11 cellular contexts compared by ENCODE assay signal in genomic region chr18:79275992-79276391, GRCh38.
DNase-seq lines count a peak whose midpoint lies in the region; ATAC-seq and TF ChIP-seq lines count a peak whose summit lies in the region.
"Had no signal": no experiment of that assay in that cellular context is flagged by ENCODE, and none has a peak within 500 bp of the region (broad histone marks: within the 10 kb centered on the region; RNA-seq: fewer than 3 reads in every experiment).

No MANE protein-coding gene starts in this region.

- H3K36me3 Mint-ChIP-seq in activated T-helper 17 cell treated with anti-CD3 and anti-CD28 coated beads, Interleukin-2, amount 50 U/mL, for 72 hours (ENCODE audit: low read depth), result peaks cover 51% of the 10 kb centered on the region
- H3K36me3 Mint-ChIP-seq in CD4-positive, alpha-beta T cell (ENCODE audit: low read depth), result peaks cover 89% of the 10 kb centered on the region

- no peaks in the 10 kb centered on the region for H3K27me3 Mint-ChIP-seq in activated T-helper 17 cell treated with anti-CD3 and anti-CD28 coated beads, Interleukin-2, amount 50 U/mL, for 72 hours
- no peaks in the 10 kb centered on the region for H3K27me3 Mint-ChIP-seq in CD4-positive, alpha-beta T cell

- no peaks in the 10 kb centered on the region for H3K27me3 ChIP-seq in CD4-positive, alpha-beta T cell (ENCODE audit: control insufficient read depth, insufficient read depth, low read length)
- H3K27me3 ChIP-seq in right atrium auricular region, result no peaks in the 10 kb centered on the region

- H3K4me1 ChIP-seq in right atrium auricular region, result no peaks in the 10 kb centered on the region

- H3K4me3 ChIP-seq in right atrium auricular region, result no peak overlapping the region

- no peaks in the 10 kb centered on the region for H3K9me3 ChIP-seq in CD4-positive, alpha-beta T cell (ENCODE audit: control insufficient read depth, low read length)
- no peaks in the 10 kb centered on the region for H3K9me3 ChIP-seq in right atrium auricular region

- DNase-seq in GDM1 (lab: John Stamatoyannopoulos, UW), result peak; percentile 41
- DNase-seq in HCEC 1CT, result no peak
- DNase-seq in CD4-positive, alpha-beta T cell, result no peak
- DNase-seq in right atrium auricular region (ENCODE audit: low spot score), result no peak
- DNase-seq in NCI-H345 treated with DMSO at 0.1 percent for 48 hours (lab: John Stamatoyannopoulos, UW; ENCODE audit: unreplicated experiment), result no peak
- DNase-seq: SHP77 treated with DMSO at 0.1 percent for 48 hours had no signal

- H3K36me3 ChIP-seq in right atrium auricular region, result peaks cover 5% of the 10 kb centered on the region

- peak overlapping the region; percentile 65 for H3K27ac Mint-ChIP-seq in activated T-helper 17 cell treated with anti-CD3 and anti-CD28 coated beads, Interleukin-2, amount 50 U/mL, for 72 hours
- H3K27ac Mint-ChIP-seq in CD4-positive, alpha-beta T cell, result no peak overlapping the region

- H3K9me3 Mint-ChIP-seq in activated T-helper 17 cell treated with anti-CD3 and anti-CD28 coated beads, Interleukin-2, amount 50 U/mL, for 72 hours, result no peaks in the 10 kb centered on the region
- no peaks in the 10 kb centered on the region for H3K9me3 Mint-ChIP-seq in CD4-positive, alpha-beta T cell
- H3K9me3 Mint-ChIP-seq: activated T-cell treated with anti-CD3 and anti-CD28 coated beads, Interleukin-2, amount 50 U/mL, for 72 hours had no signal

- ATAC-seq in GM19351 (IDR thresholded peaks at IDR 0.05; ENCODE audit: unreplicated experiment) (peak; percentile 84), HG03039 (IDR thresholded peaks at IDR 0.05; ENCODE audit: unreplicated experiment) (peak; percentile 81)
- peak; percentile 52 for ATAC-seq in activated T-helper 17 cell treated with anti-CD3 and anti-CD28 coated beads, Interleukin-2, amount 50 U/mL, for 72 hours (replicated peaks)
- ATAC-seq in CD4-positive, alpha-beta T cell (ENCODE audit: poor library complexity), result no peak

- no peak for TF ChIP-seq CTCF in CD4-positive, alpha-beta T cell (IDR thresholded peaks at IDR 0.05)
- TF ChIP-seq CTCF in right atrium auricular region (IDR thresholded peaks at IDR 0.05), result no peak

- H3K4me3 Mint-ChIP-seq in activated T-helper 17 cell treated with anti-CD3 and anti-CD28 coated beads, Interleukin-2, amount 50 U/mL, for 72 hours, result no peak overlapping the region
- no peak overlapping the region for H3K4me3 Mint-ChIP-seq in CD4-positive, alpha-beta T cell

- H3K27ac ChIP-seq in CD4-positive, alpha-beta T cell (ENCODE audit: low read depth, low read length), result no peak overlapping the region
- no peak overlapping the region for H3K27ac ChIP-seq in right atrium auricular region
- H3K27ac ChIP-seq: epithelial cell of prostate had no signal

- POLR2A ChIA-PET in CD4-positive, alpha-beta T cell (lab: Charles Lee), result no interaction called here

- CTCF ChIA-PET in CD4-positive, alpha-beta T cell (lab: Charles Lee), result no interaction called here

- intact Hi-C loops in CD4-positive, alpha-beta T cell (cut with DNase I, micrococcal nuclease), result no loop called here

- H3K4me1 Mint-ChIP-seq in activated T-helper 17 cell treated with anti-CD3 and anti-CD28 coated beads, Interleukin-2, amount 50 U/mL, for 72 hours, result peaks cover 16% of the 10 kb centered on the region
- H3K4me1 Mint-ChIP-seq in CD4-positive, alpha-beta T cell (ENCODE audit: low read depth), result no peaks in the 10 kb centered on the region
